ENCODE assay signal across 9 cellular contexts in the genomic region with DNA sequence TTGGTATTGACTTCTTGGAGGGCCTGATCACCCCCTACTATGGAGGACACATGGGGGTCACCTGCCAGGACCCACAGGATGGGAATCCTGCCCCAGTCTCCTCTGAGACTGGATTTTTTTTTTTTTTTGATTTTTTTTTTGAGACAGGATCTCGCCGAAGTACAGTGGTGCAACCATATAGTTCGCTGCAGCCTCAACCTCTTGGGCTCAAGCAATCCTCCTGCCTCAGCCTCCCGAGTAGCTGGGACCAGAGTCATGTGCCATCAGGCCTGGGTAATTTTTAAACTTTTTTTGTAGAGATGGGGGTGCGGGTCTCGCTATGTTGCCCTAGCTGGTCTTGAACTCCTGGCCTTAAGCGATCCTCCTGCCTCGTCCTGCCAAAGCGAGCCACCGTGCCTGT. TPM values are rescaled to one million over a fixed set of nuclear protein-coding genes. Genes with fewer than 3 reads are reported as not detected.
DNase-seq lines count a peak whose midpoint lies in the region; ATAC-seq and TF ChIP-seq lines count a peak whose summit lies in the region.
"Had no signal": no experiment of that assay in that cellular context is flagged by ENCODE, and none has a peak within 500 bp of the region (broad histone marks: within the 10 kb centered on the region; RNA-seq: fewer than 3 reads in every experiment).

No MANE protein-coding gene starts in this region.

- POLR2A ChIA-PET in activated CD4-positive, alpha-beta T cell treated with anti-CD3 and anti-CD28 coated beads, Interleukin-2, amount 10 ng/mL, durations not matched to agents 7 days and 5 days (lab: Charles Lee), result interaction anchor here (0.6 to 1.8 kb wide), 3 partner anchors 15 to 51 kb away, joined by 3 to 11 read pairs (median 3); a partner anchor contains a TSS

- TF ChIP-seq CTCF in OCI-LY3 (IDR thresholded peaks at IDR 0.05; ENCODE audit: low read depth, low read length) (no peak), spleen (IDR thresholded peaks at IDR 0.05 in 8 of 11, conservative IDR thresholded peaks at IDR 0.05 in 3 of 11) (no peak)

- no peaks in the 10 kb centered on the region for H3K27me3 Mint-ChIP-seq in activated CD4-positive, alpha-beta T cell treated with anti-CD3 and anti-CD28 coated beads, Interleukin-2, amount 10 ng/mL, durations not matched to agents 7 days and 5 days
- no peaks in the 10 kb centered on the region for H3K27me3 Mint-ChIP-seq in central memory CD8-positive, alpha-beta T cell

- H2AFZ ChIP-seq in OCI-LY3 (ENCODE audit: low read depth, low read length), result no peak overlapping the region

- H3K4me1 ChIP-seq in OCI-LY3 (ENCODE audit: low read length) (peaks cover 33% of the 10 kb centered on the region), spleen (peaks cover 70 to 100% (median 92%) of the 10 kb centered on the region in 6 donors)
- H3K4me1 ChIP-seq: prostate gland had no signal

- H3K27me3 ChIP-seq in OCI-LY3 (ENCODE audit: low read depth, low read length) (peaks cover 4% of the 10 kb centered on the region; the same call in 1 of the 2 replicates), spleen (replicated peaks in 1 of 7) (no peaks in the 10 kb centered on the region)

- WGBS in spleen, 5 donors, result 90 to 97% (median 94%) methylated on average over 10 of the region's 10 CpGs

- peak overlapping the region; percentile 99 for H3K27ac Mint-ChIP-seq in activated CD4-positive, alpha-beta T cell treated with anti-CD3 and anti-CD28 coated beads, Interleukin-2, amount 10 ng/mL, durations not matched to agents 7 days and 5 days
- peak overlapping the region; percentile 100 for H3K27ac Mint-ChIP-seq in central memory CD8-positive, alpha-beta T cell (ENCODE audit: low read depth)

- H3K4me1 Mint-ChIP-seq in activated CD4-positive, alpha-beta T cell treated with anti-CD3 and anti-CD28 coated beads, Interleukin-2, amount 10 ng/mL, durations not matched to agents 7 days and 5 days, result peaks cover 76% of the 10 kb centered on the region
- H3K4me1 Mint-ChIP-seq in central memory CD8-positive, alpha-beta T cell, result peaks cover 60% of the 10 kb centered on the region

- CTCF ChIA-PET in activated CD4-positive, alpha-beta T cell treated with anti-CD3 and anti-CD28 coated beads, Interleukin-2, amount 10 ng/mL, durations not matched to agents 7 days and 5 days (lab: Charles Lee), result interaction anchor here (0.8 to 8.1 kb wide), 9 partner anchors 8 to 230 kb away, joined by 3 to 74 read pairs (median 5); a partner anchor contains a TSS

- TF ChIP-seq POLR2A in spleen (IDR thresholded peaks at IDR 0.05), result no peak

- H3K4me3 ChIP-seq in OCI-LY3 (ENCODE audit: low read length) (peak overlapping the region; percentile 37), spleen (no peak overlapping the region)
- H3K4me3 ChIP-seq: prostate gland had no signal

- no peaks in the 10 kb centered on the region for H3K9me3 ChIP-seq in OCI-LY3 (ENCODE audit: insufficient read depth, low read length)
- H3K9me3 ChIP-seq in spleen, result no peaks in the 10 kb centered on the region
- H3K9me3 ChIP-seq: prostate gland had no signal

- peaks cover 8% of the 10 kb centered on the region for H3K36me3 Mint-ChIP-seq in activated CD4-positive, alpha-beta T cell treated with anti-CD3 and anti-CD28 coated beads, Interleukin-2, amount 10 ng/mL, durations not matched to agents 7 days and 5 days (ENCODE audit: low read depth)
- H3K36me3 Mint-ChIP-seq in central memory CD8-positive, alpha-beta T cell (ENCODE audit: insufficient read depth), result peaks cover 23% of the 10 kb centered on the region

- ATAC-seq in central memory CD8-positive, alpha-beta T cell (replicated peaks; ENCODE audit: extremely low read depth, poor library complexity, severe bottlenecking), result no peak
- no peak for ATAC-seq in GM18517 (IDR thresholded peaks at IDR 0.05; ENCODE audit: unreplicated experiment)

- H3K36me3 ChIP-seq in OCI-LY3 (replicated peaks; ENCODE audit: low read depth, low read length) (no peaks in the 10 kb centered on the region), spleen (no peaks in the 10 kb centered on the region)
- H3K36me3 ChIP-seq: prostate gland had no signal

- no peaks in the 10 kb centered on the region for H3K9me3 Mint-ChIP-seq in activated CD4-positive, alpha-beta T cell treated with anti-CD3 and anti-CD28 coated beads, Interleukin-2, amount 10 ng/mL, durations not matched to agents 7 days and 5 days
- H3K9me3 Mint-ChIP-seq in central memory CD8-positive, alpha-beta T cell, result no peaks in the 10 kb centered on the region

- H3K9ac ChIP-seq in OCI-LY3 (ENCODE audit: low read length), result no peak overlapping the region

- peak overlapping the region; percentile 66 for H3K4me2 ChIP-seq in OCI-LY3 (ENCODE audit: low read length)

- H3K79me2 ChIP-seq in OCI-LY3 (ENCODE audit: low read length), result no peaks in the 10 kb centered on the region

- no peaks in the 10 kb centered on the region for H4K20me1 ChIP-seq in OCI-LY3 (ENCODE audit: insufficient read depth, low read length)

- no peak for DNase-seq in activated CD4-positive, alpha-beta T cell treated with anti-CD3 and anti-CD28 coated beads, Interleukin-2, amount 10 ng/mL, durations not matched to agents 7 days and 5 days
- no peak for DNase-seq in activated CD4-positive, alpha-beta T cell treated with anti-CD3 and anti-CD28 coated beads for 4 hours
- no peak for DNase-seq in central memory CD8-positive, alpha-beta T cell (ENCODE audit: low spot score in 2 of 2)
- DNase-seq in spleen (no peak), NCI-H2171 (lab: John Stamatoyannopoulos, UW) (no peak), cerebellar cortex (ENCODE audit: low spot score) (no peak)

- H3K4me3 Mint-ChIP-seq in activated CD4-positive, alpha-beta T cell treated with anti-CD3 and anti-CD28 coated beads, Interleukin-2, amount 10 ng/mL, durations not matched to agents 7 days and 5 days, result no peak overlapping the region
- peak overlapping the region; percentile 68 for H3K4me3 Mint-ChIP-seq in central memory CD8-positive, alpha-beta T cell

- H3K27ac ChIP-seq in OCI-LY3 (ENCODE audit: low read length) (no peak overlapping the region), spleen (peak overlapping the region; percentile 40 to 98 (median 94))
- H3K27ac ChIP-seq: prostate gland had no signal

- intact Hi-C loops in spleen (cut with DNase I; ENCODE audit: low total_unique reads), result no loop called here

RNA-seq across cellular contexts. Expression of a gene that starts 14.2 kb away (rescaled TPM):
- 100 to 1,000 TPM; 304 to 310 TPM for total RNA-seq in activated CD4-positive, alpha-beta T cell treated with anti-CD3 and anti-CD28 coated beads, Interleukin-2, amount 10 ng/mL, durations not matched to agents 7 days and 5 days
- 100 to 1,000 TPM; 190 to 455 (median 280) TPM for total RNA-seq in spleen
- polyA plus RNA-seq in spleen, result 10 to 100 TPM; 42.8 to 87.8 (median 55.7) TPM

RNA-seq across cellular contexts. Expression of a gene that starts 52.1 kb away (rescaled TPM):
- 100 to 1,000 TPM; 232 to 269 TPM for total RNA-seq in activated CD4-positive, alpha-beta T cell treated with anti-CD3 and anti-CD28 coated beads, Interleukin-2, amount 10 ng/mL, durations not matched to agents 7 days and 5 days
- total RNA-seq in spleen, result 100 to 1,000 TPM in 6 of 7 donors, 10 to 100 TPM in 1; 81.8 to 155 (median 124) TPM
- polyA plus RNA-seq in spleen, result 100 to 1,000 TPM; 176 to 267 (median 248) TPM
